Comparison of ENCODE assay signal across 8 cellular contexts in genomic region chr9:83706703-83707517, GRCh38. TPM values are rescaled to one million over a fixed set of nuclear protein-coding genes. Genes with fewer than 3 reads are reported as not detected.
DNase-seq lines count a peak whose midpoint lies in the region; ATAC-seq and TF ChIP-seq lines count a peak whose summit lies in the region.

No MANE protein-coding gene starts in this region.

- H3K9me3 ChIP-seq in cardiac muscle cell (ENCODE audit: low read depth): no peaks in the 10 kb centered on the region

- H3K4me3 ChIP-seq in ACC112 (ENCODE audit: low read depth, low read length) (peak overlapping the region; percentile 86), cardiac muscle cell (peak overlapping the region; percentile 92)

- no peaks in the 10 kb centered on the region for H3K36me3 ChIP-seq in ACC112 (ENCODE audit: insufficient read depth, low read length)
- H3K36me3 ChIP-seq in cardiac muscle cell: no peaks in the 10 kb centered on the region

- H3K27ac ChIP-seq in ACC112 (ENCODE audit: low read depth, low read length) (peak overlapping the region; percentile 97), cardiac muscle cell (peak overlapping the region; percentile 99)

- H3K27me3 ChIP-seq in ACC112 (ENCODE audit: insufficient read depth, low read length): no peaks in the 10 kb centered on the region
- no peaks in the 10 kb centered on the region for H3K27me3 ChIP-seq in cardiac muscle cell

- peak; percentile 27 for ATAC-seq in GM18870 (IDR thresholded peaks at IDR 0.05; ENCODE audit: unreplicated experiment)
- ATAC-seq in HG03135 (IDR thresholded peaks at IDR 0.05; ENCODE audit: unreplicated experiment): peak; percentile 15

- TF ChIP-seq CTCF in cardiac muscle cell (IDR thresholded peaks at IDR 0.05; ENCODE audit: low read depth, low read length): no peak

- H3K4me1 ChIP-seq in ACC112 (ENCODE audit: control insufficient read depth, insufficient read depth, low read length, unreplicated experiment): peaks cover 18% of the 10 kb centered on the region
- H3K4me1 ChIP-seq in cardiac muscle cell (ENCODE audit: low read depth): no peaks in the 10 kb centered on the region

- intact Hi-C loops in posterior vena cava (cut with DNase I): no loop called here

- DNase-seq in RKO (ENCODE audit: low spot score) (peak; percentile 37), cardiac muscle cell (ENCODE audit: low read depth in 1 of 2, low spot score in 1 of 2) (peak; percentile 39 to 80), posterior vena cava (ENCODE audit: low spot score) (peak; percentile 82), ureter (ENCODE audit: low spot score) (peak; percentile 49)
- peak; percentile 53 for DNase-seq in activated gamma-delta T cell treated with anti-CD3 and anti-CD28 coated beads, Interleukin-2, amount 50 U/mL, for 16 hours (ENCODE audit: low read depth)

- H3K79me2 ChIP-seq in ACC112 (ENCODE audit: control insufficient read depth, insufficient read depth, low read length, unreplicated experiment): peaks cover 58% of the 10 kb centered on the region

- H2AFZ ChIP-seq in ACC112 (ENCODE audit: low read length, unreplicated experiment): peak overlapping the region; percentile 97

RNA-seq across cellular contexts. Expression of gene UBQLN1, which starts 0.8 kb away (rescaled TPM):
- total RNA-seq in cardiac muscle cell: 90.0 and 102 TPM in 2 replicates
- polyA plus RNA-seq in cardiac muscle cell: 38.0 and 50.9 TPM in 2 replicates
- 100 to 1,000 TPM in 1 of 2 donors, 10 to 100 TPM in 1; 75.6 to 101 TPM for total RNA-seq in posterior vena cava
- 123 TPM for total RNA-seq in ureter

Comparison
In these comparisons a context has a peak if more than half of its experiments do, and no peak if none do; other contexts are left out.
1. Peak in every context shown above with its lines: DNase-seq, ATAC-seq, H3K4me3 ChIP-seq and H3K27ac ChIP-seq.